Comparison of ENCODE assay signal across 8 cellular contexts in the genomic region with DNA sequence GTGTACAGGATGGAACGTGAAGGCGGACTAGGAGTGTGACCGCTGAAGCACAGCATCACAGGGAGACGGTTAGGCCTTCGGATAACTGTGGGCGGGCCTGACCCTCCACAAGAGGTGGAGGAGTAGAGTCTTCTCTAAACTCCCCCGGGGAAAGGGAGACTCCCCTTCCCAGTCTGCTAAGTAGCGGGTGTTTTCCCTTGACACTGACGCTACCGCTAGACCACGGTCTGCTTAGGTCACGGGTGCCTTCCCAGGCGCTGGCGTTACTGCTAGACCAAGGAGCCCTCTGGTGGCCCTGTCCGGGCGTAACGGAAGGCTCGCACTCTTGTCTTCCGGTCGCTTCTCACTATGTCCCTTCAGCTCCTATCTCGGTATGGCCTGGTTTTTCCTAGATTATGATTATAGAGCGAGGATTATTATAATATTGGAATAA. TPM values are rescaled to one million over a fixed set of nuclear protein-coding genes. Genes with fewer than 3 reads are reported as not detected.
DNase-seq lines count a peak whose midpoint lies in the region; ATAC-seq, FAIRE-seq and TF ChIP-seq lines count a peak whose summit lies in the region.
"Not testable (repeated sequence)": the region's sequence is repeated elsewhere in the genome, so short reads cannot be mapped to it uniquely, and the experiment has no call there.

No MANE protein-coding gene starts in this region.

- BruUV-seq in PC-9 (replicated peaks; lab: Mats Ljungman, UMichigan) (TSS peak; percentile 72), HepG2 (replicated peaks; lab: Mats Ljungman, UMichigan) (TSS peak; percentile 91)

- not testable (repeated sequence) for H3K4me3 ChIP-seq in AG10803 (ENCODE audit: low read length); LNCaP clone FGC (ENCODE audit: low read depth, low read length); PC-9
- H3K4me3 ChIP-seq in HepG2 (replicated peaks in 1 of 3; ENCODE audit: insufficient read depth in 1 of 3, low read depth in 2 of 3, low read length in 3 of 3), result peak overlapping the region in 2 of 3 experiments; percentile 43 to 58; a peak in 4 of 6 replicates
- H3K4me3 ChIP-seq in gastrocnemius medialis, result peak overlapping the region; percentile 33 to 43 (median 38)

- H3K9ac ChIP-seq in HepG2 (ENCODE audit: insufficient read depth, low read depth, low read length), result 0 out of 2 replicates have a peak overlapping the region, but pooled peaks have one; percentile 15

- TF ChIP-seq CTCF in AG10803 (conservative IDR thresholded peaks at IDR 0.05; ENCODE audit: low read length), result peak; percentile 28
- peak; percentile 23; the same call in 1 of the 2 replicates for TF ChIP-seq CTCF in LNCaP clone FGC (IDR thresholded peaks at IDR 0.05; ENCODE audit: control insufficient read depth, extremely low read depth, insufficient read depth)
- peak; percentile 53; the same call in 1 of the 2 replicates for TF ChIP-seq CTCF in PC-9 (conservative IDR thresholded peaks at IDR 0.05)
- TF ChIP-seq CTCF in HepG2 (CRISPR knock-in tag; IDR thresholded peaks at IDR 0.05), result peak; percentile 73
- peak in 3 of 5 experiments; percentile 28 to 53 (median 40) for TF ChIP-seq CTCF in gastrocnemius medialis (IDR thresholded peaks at IDR 0.05 in 4 of 5, conservative IDR thresholded peaks at IDR 0.05 in 1 of 5)

- in situ Hi-C loops in HepG2 (cut with HindIII; ENCODE audit: extremely low pct_ligation_motif_present, low pct_unique_long_range_greater_than_20kb); gastrocnemius medialis (cut with MboI; ENCODE audit: low sequenced_read_pairs in 4 of 4): not testable (repeated sequence)

- peak; percentile 49; the same call in 1 of the 2 replicates for TF ChIP-seq RAD21 in HepG2 (CRISPR knock-in tag; IDR thresholded peaks at IDR 0.05)

- not testable (repeated sequence) for H3K79me2 ChIP-seq in PC-9 (ENCODE audit: low read depth); HepG2 (ENCODE audit: insufficient read depth, low read length)

- H3K4me2 ChIP-seq in PC-9, result peak overlapping the region; percentile 63
- peak overlapping the region; percentile 62 for H3K4me2 ChIP-seq in HepG2 (ENCODE audit: low read depth, low read length)

- CTCF ChIA-PET in PC-9 (lab: Charles Lee), result interaction anchor here (0.6 to 1.3 kb wide), 4 partner anchors 57 to 343 kb away, joined by 5 to 7 read pairs (median 6); no protein-coding TSS in a partner anchor
- CTCF ChIA-PET in activated CD8-positive, alpha-beta T cell treated with anti-CD3 and anti-CD28 coated beads, Interleukin-2, amount 10 ng/mL, durations not matched to agents 7 days and 5 days (lab: Charles Lee), result interaction anchor here (1.2 to 2.0 kb wide), 10 partner anchors 31 to 492 kb away, joined by 3 to 13 read pairs (median 6); a partner anchor contains a TSS
- CTCF ChIA-PET in HepG2 (lab: Yijun Ruan, JAX; ENCODE audit: low intra/inter-chr PET ratio, low total read pairs), result not testable (repeated sequence)

- H3K27ac ChIP-seq in PC-9; HepG2 (ENCODE audit: extremely low read length, insufficient read depth, low read length): not testable (repeated sequence)
- H3K27ac ChIP-seq in gastrocnemius medialis, result peak overlapping the region; percentile 83 to 94 (median 86)

- H4K20me1 ChIP-seq in PC-9 (ENCODE audit: insufficient read depth); HepG2 (ENCODE audit: insufficient read depth, low read length): not testable (repeated sequence)

- H3K27me3 Mint-ChIP-seq in activated CD8-positive, alpha-beta T cell treated with anti-CD3 and anti-CD28 coated beads, Interleukin-2, amount 10 ng/mL, durations not matched to agents 7 days and 5 days (ENCODE audit: low read depth), result not testable (repeated sequence)

- peak; percentile 93 for FAIRE-seq in GM12892 (lab: Jason Lieb, UNC)
- FAIRE-seq in endometrium (lab: Jason Lieb, UNC), result peak; percentile 83
- peak; percentile 86 for FAIRE-seq in HepG2 (lab: Jason Lieb, UNC)

- H3K9me3 ChIP-seq in PC-9 (ENCODE audit: insufficient read depth, low read depth); HepG2 (ENCODE audit: low read length); gastrocnemius medialis: not testable (repeated sequence)

- H3K4me1 ChIP-seq in PC-9 (replicated peaks; ENCODE audit: insufficient read depth) (peaks cover 11% of the 10 kb centered on the region), HepG2 (ENCODE audit: insufficient read depth, low read length) (peaks cover 12% of the 10 kb centered on the region), gastrocnemius medialis (peaks cover 6 to 21% of the 10 kb centered on the region in 2 donors)

- not testable (repeated sequence) for H3K36me3 Mint-ChIP-seq in activated CD8-positive, alpha-beta T cell treated with anti-CD3 and anti-CD28 coated beads, Interleukin-2, amount 10 ng/mL, durations not matched to agents 7 days and 5 days (ENCODE audit: low read depth)

- not testable (repeated sequence) for H3K9me2 ChIP-seq in PC-9 (ENCODE audit: insufficient read depth)

- 2% methylated on average over 6 of the region's 22 CpGs for WGBS in HepG2 (ENCODE audit: low lambda C conversion rate)

- peaks cover 24% of the 10 kb centered on the region for H3F3A ChIP-seq in PC-9 (ENCODE audit: insufficient read depth, low read depth)

- intact Hi-C loops in PC-9 (cut with micrococcal nuclease; ENCODE audit: unreplicated experiment) (loop anchor here (1.0 to 10.0 kb wide), 4 partner anchors 73 to 201 kb away; a partner anchor contains a TSS), gastrocnemius medialis (cut with DNase I; ENCODE audit: low total_unique reads) (loop anchor here (5.0 to 10.0 kb wide), 2 partner anchors 131 to 158 kb away; a partner anchor contains a TSS)
- intact Hi-C loops in HepG2 (cut with micrococcal nuclease; ENCODE audit: unreplicated experiment), result not testable (repeated sequence)

- H3K27ac Mint-ChIP-seq in activated CD8-positive, alpha-beta T cell treated with anti-CD3 and anti-CD28 coated beads, Interleukin-2, amount 10 ng/mL, durations not matched to agents 7 days and 5 days, result peak overlapping the region; percentile 88

- TF ChIP-seq EP300 in HepG2 (IDR thresholded peaks at IDR 0.05; ENCODE audit: low read depth in 2 of 2, low read length in 2 of 2); HepG2 (CRISPR knock-in tag; IDR thresholded peaks at IDR 0.05; ENCODE audit: borderline replicate concordance): not testable (repeated sequence)

- DNase-seq in AG10803 (ENCODE audit: low read depth), result peak; percentile 18
- DNase-seq in GM12892 (ENCODE audit: insufficient read length); LNCaP clone FGC (ENCODE audit: low read depth): not testable (repeated sequence)
- peak in 1 of 2 experiments; percentile 42 for DNase-seq in PC-9
- DNase-seq in activated CD8-positive, alpha-beta T cell treated with anti-CD3 and anti-CD28 coated beads, Interleukin-2, amount 10 ng/mL, durations not matched to agents 7 days and 5 days, result peak; percentile 34
- DNase-seq in HepG2 (ENCODE audit: low spot score), result peak; percentile 32
- peak; percentile 16 to 76 for DNase-seq in gastrocnemius medialis

- peak; percentile 43 for ATAC-seq in activated CD8-positive, alpha-beta T cell treated with anti-CD3 and anti-CD28 coated beads, Interleukin-2, amount 10 ng/mL, durations not matched to agents 7 days and 5 days
- ATAC-seq in HepG2 (peak; percentile 64), gastrocnemius medialis (peak; percentile 64 to 67)

- H3K9me3 Mint-ChIP-seq in activated CD8-positive, alpha-beta T cell treated with anti-CD3 and anti-CD28 coated beads, Interleukin-2, amount 10 ng/mL, durations not matched to agents 7 days and 5 days (ENCODE audit: insufficient read depth), result not testable (repeated sequence)

- peaks cover 18% of the 10 kb centered on the region for H3K4me1 Mint-ChIP-seq in activated CD8-positive, alpha-beta T cell treated with anti-CD3 and anti-CD28 coated beads, Interleukin-2, amount 10 ng/mL, durations not matched to agents 7 days and 5 days (ENCODE audit: low read depth)

- not testable (repeated sequence) for H3K27me3 ChIP-seq in PC-9 (ENCODE audit: insufficient read depth, low read depth); HepG2 (ENCODE audit: control insufficient read depth in 1 of 2, insufficient read depth in 2 of 2, low read length in 2 of 2); gastrocnemius medialis

- H3K36me3 ChIP-seq in PC-9 (ENCODE audit: low read depth); HepG2 (replicated peaks in 1 of 2; ENCODE audit: control insufficient read depth in 1 of 2, insufficient read depth in 2 of 2, low read length in 2 of 2); gastrocnemius medialis: not testable (repeated sequence)

- H3K4me3 Mint-ChIP-seq in activated CD8-positive, alpha-beta T cell treated with anti-CD3 and anti-CD28 coated beads, Interleukin-2, amount 10 ng/mL, durations not matched to agents 7 days and 5 days, result peak overlapping the region; percentile 50

- not testable (repeated sequence) for H2AFZ ChIP-seq in PC-9; HepG2 (ENCODE audit: low read length)

- TF ChIP-seq POLR2A in GM12892 (IDR thresholded peaks at IDR 0.05; ENCODE audit: low read depth, low read length); HepG2 (IDR thresholded peaks at IDR 0.05; ENCODE audit: insufficient read depth in 1 of 2, low read depth in 2 of 2, low read length in 2 of 2): not testable (repeated sequence)
- TF ChIP-seq POLR2A in gastrocnemius medialis (IDR thresholded peaks at IDR 0.05), result peak in 1 of 2 donors; percentile 15

- POLR2A ChIA-PET in PC-9 (lab: Charles Lee; ENCODE audit: unreplicated experiment), result interaction anchor here (0.5 to 0.6 kb wide), 3 partner anchors 72 to 133 kb away, joined by 3 to 7 read pairs (median 5); no protein-coding TSS in a partner anchor
- POLR2A ChIA-PET in activated CD8-positive, alpha-beta T cell treated with anti-CD3 and anti-CD28 coated beads, Interleukin-2, amount 10 ng/mL, durations not matched to agents 7 days and 5 days (lab: Charles Lee), result interaction anchor here (1.6 kb wide), 1 partner anchor 98 kb away, joined by 4 read pairs; a partner anchor contains a TSS
- POLR2A ChIA-PET in HepG2 (lab: Yijun Ruan, JAX), result interaction anchor here (0.6 to 3.4 kb wide), 13 partner anchors 60 to 110 kb away, joined by 3 to 40 read pairs (median 4); a partner anchor contains a TSS

RNA-seq across cellular contexts. Expression of a gene that starts 6.6 kb away (rescaled TPM):
- polyA plus RNA-seq in GM12892 (2012; ENCODE audit: missing spikeins), result 8.9 TPM
- total RNA-seq in PC-9 (2021) (36.6 and 43.6 TPM in 2 replicates), HepG2 (2016; rRNA removed; fragmentation: Illumina TruSeq; extraction: Trizol) (33.4 and 49.0 TPM in 2 replicates), gastrocnemius medialis (10 to 100 TPM; 22.9 to 47.9 (median 35.6) TPM)
- total RNA-seq in activated CD8-positive, alpha-beta T cell treated with anti-CD3 and anti-CD28 coated beads, Interleukin-2, amount 10 ng/mL, durations not matched to agents 7 days and 5 days, result 10 to 100 TPM; 51.6 to 57.4 TPM
- 18.2 and 18.9 TPM in 2 replicates for total RNA-seq in HepG2 (2016; cell fraction: cytosol; rRNA removed; fragmentation: Illumina TruSeq; extraction: Trizol; ENCODE audit: low read depth)
- total RNA-seq in HepG2 (2016; cell fraction: insoluble cytoplasmic fraction; rRNA removed; fragmentation: Illumina TruSeq; extraction: Trizol), result 27.6 and 52.7 TPM in 2 replicates
- total RNA-seq in HepG2 (2016; cell fraction: membrane; rRNA removed; fragmentation: Illumina TruSeq; extraction: Trizol), result 38.0 and 38.8 TPM in 2 replicates
- total RNA-seq in HepG2 (2016; cell fraction: nucleus; rRNA removed; fragmentation: Illumina TruSeq; extraction: Trizol), result 30.1 and 34.5 TPM in 2 replicates
- 10.6 and 15.5 TPM in 2 replicates for polyA plus RNA-seq in HepG2 (2011; rRNA removed)
- 11.1 and 18.2 TPM in 2 replicates for polyA plus RNA-seq in HepG2 (2011; cell fraction: cytosol; rRNA removed)
- polyA plus RNA-seq in HepG2 (2011; cell fraction: nucleus; rRNA removed), result 45.2 and 49.3 TPM in 2 replicates
- polyA plus RNA-seq in HepG2 (2012), result 12.6 and 17.3 TPM in 2 replicates
- 19.2 and 20.9 TPM in 2 replicates for polyA plus RNA-seq in HepG2 (2016; cell fraction: cytosol; fragmentation: Illumina TruSeq; extraction: Trizol; ENCODE audit: low read depth)
- 33.0 and 40.7 TPM in 2 replicates for polyA plus RNA-seq in HepG2 (2016; cell fraction: insoluble cytoplasmic fraction; fragmentation: Illumina TruSeq; extraction: Trizol; ENCODE audit: low read depth)
- polyA plus RNA-seq in HepG2 (2016; cell fraction: membrane; fragmentation: Illumina TruSeq; extraction: Trizol; ENCODE audit: low read depth), result 30.9 and 31.4 TPM in 2 replicates
- polyA plus RNA-seq in HepG2 (2016; cell fraction: nucleus; fragmentation: Illumina TruSeq; extraction: Trizol; ENCODE audit: insufficient read depth, low read depth), result 80.5 and 96.5 TPM in 2 replicates
- polyA minus RNA-seq in HepG2 (2011; rRNA and poly(A)+ RNA removed; ENCODE audit: low replicate concordance), result 21.9 and 37.5 TPM in 2 replicates
- 11.0 and 16.1 TPM in 2 replicates for polyA minus RNA-seq in HepG2 (2011; cell fraction: cytosol; rRNA and poly(A)+ RNA removed)
- 8.6 and 10.7 TPM in 2 replicates for polyA minus RNA-seq in HepG2 (2011; cell fraction: nucleus; rRNA and poly(A)+ RNA removed)

RNA-seq across cellular contexts. Expression of a gene that starts 33.8 kb away (rescaled TPM):
- 6.8 TPM for polyA plus RNA-seq in GM12892 (2012; ENCODE audit: missing spikeins)
- total RNA-seq in PC-9 (2021) (28.5 and 32.8 TPM in 2 replicates), HepG2 (2016; rRNA removed; fragmentation: Illumina TruSeq; extraction: Trizol) (21.1 and 31.1 TPM in 2 replicates), gastrocnemius medialis (1 to 10 TPM; 3.5 to 7.1 (median 5.9) TPM)
- total RNA-seq in activated CD8-positive, alpha-beta T cell treated with anti-CD3 and anti-CD28 coated beads, Interleukin-2, amount 10 ng/mL, durations not matched to agents 7 days and 5 days, result 10 to 100 TPM; 41.5 to 49.6 TPM
- 26.1 and 27.7 TPM in 2 replicates for total RNA-seq in HepG2 (2016; cell fraction: cytosol; rRNA removed; fragmentation: Illumina TruSeq; extraction: Trizol; ENCODE audit: low read depth)
- 19.1 and 31.9 TPM in 2 replicates for total RNA-seq in HepG2 (2016; cell fraction: insoluble cytoplasmic fraction; rRNA removed; fragmentation: Illumina TruSeq; extraction: Trizol)
- 24.8 and 25.7 TPM in 2 replicates for total RNA-seq in HepG2 (2016; cell fraction: membrane; rRNA removed; fragmentation: Illumina TruSeq; extraction: Trizol)
- total RNA-seq in HepG2 (2016; cell fraction: nucleus; rRNA removed; fragmentation: Illumina TruSeq; extraction: Trizol), result 28.8 and 34.2 TPM in 2 replicates
- 9.6 and 15.4 TPM in 2 replicates for polyA plus RNA-seq in HepG2 (2011; rRNA removed)
- 7.3 and 12.3 TPM in 2 replicates for polyA plus RNA-seq in HepG2 (2011; cell fraction: cytosol; rRNA removed)
- polyA plus RNA-seq in HepG2 (2011; cell fraction: nucleus; rRNA removed), result 82.9 and 84.6 TPM in 2 replicates
- polyA plus RNA-seq in HepG2 (2012), result 9.1 and 14.3 TPM in 2 replicates
- 11.2 and 12.2 TPM in 2 replicates for polyA plus RNA-seq in HepG2 (2016; cell fraction: cytosol; fragmentation: Illumina TruSeq; extraction: Trizol; ENCODE audit: low read depth)
- 22.1 and 23.9 TPM in 2 replicates for polyA plus RNA-seq in HepG2 (2016; cell fraction: insoluble cytoplasmic fraction; fragmentation: Illumina TruSeq; extraction: Trizol; ENCODE audit: low read depth)
- polyA plus RNA-seq in HepG2 (2016; cell fraction: membrane; fragmentation: Illumina TruSeq; extraction: Trizol; ENCODE audit: low read depth), result 16.4 and 18.0 TPM in 2 replicates
- 108 and 128 TPM in 2 replicates for polyA plus RNA-seq in HepG2 (2016; cell fraction: nucleus; fragmentation: Illumina TruSeq; extraction: Trizol; ENCODE audit: insufficient read depth, low read depth)
- polyA minus RNA-seq in HepG2 (2011; rRNA and poly(A)+ RNA removed; ENCODE audit: low replicate concordance), result 15.4 and 54.9 TPM in 2 replicates
- polyA minus RNA-seq in HepG2 (2011; cell fraction: cytosol; rRNA and poly(A)+ RNA removed), result 8.0 and 10.3 TPM in 2 replicates
- polyA minus RNA-seq in HepG2 (2011; cell fraction: nucleus; rRNA and poly(A)+ RNA removed), result 18.0 and 21.1 TPM in 2 replicates

RNA-seq across cellular contexts. Expression of a gene that starts 35.0 kb away (rescaled TPM):
- polyA plus RNA-seq in GM12892 (2012; ENCODE audit: missing spikeins), result not detected
- total RNA-seq in PC-9 (2021) (4.4 and 8.3 TPM in 2 replicates), HepG2 (2016; rRNA removed; fragmentation: Illumina TruSeq; extraction: Trizol) (not detected in 2 replicates), gastrocnemius medialis (1 to 10 TPM in 3 of 4 donors, not detected in 1; 1.1 to 2.0 (median 1.9) TPM)
- 1 to 10 TPM; 1.0 to 1.1 TPM for total RNA-seq in activated CD8-positive, alpha-beta T cell treated with anti-CD3 and anti-CD28 coated beads, Interleukin-2, amount 10 ng/mL, durations not matched to agents 7 days and 5 days
- total RNA-seq in HepG2 (2016; cell fraction: cytosol; rRNA removed; fragmentation: Illumina TruSeq; extraction: Trizol; ENCODE audit: low read depth), result not detected in 2 replicates
- not detected in 2 replicates for total RNA-seq in HepG2 (2016; cell fraction: insoluble cytoplasmic fraction; rRNA removed; fragmentation: Illumina TruSeq; extraction: Trizol)
- total RNA-seq in HepG2 (2016; cell fraction: membrane; rRNA removed; fragmentation: Illumina TruSeq; extraction: Trizol), result not detected in 2 replicates
- not detected in 2 replicates for total RNA-seq in HepG2 (2016; cell fraction: nucleus; rRNA removed; fragmentation: Illumina TruSeq; extraction: Trizol)
- 0.17 and 0.21 TPM in 2 replicates for polyA plus RNA-seq in HepG2 (2011; rRNA removed)
- polyA plus RNA-seq in HepG2 (2011; cell fraction: cytosol; rRNA removed), result 0.17 TPM in 1 of 2 replicates, not detected in the other
- polyA plus RNA-seq in HepG2 (2011; cell fraction: nucleus; rRNA removed), result 3.9 and 4.5 TPM in 2 replicates
- 0.58 and 1.1 TPM in 2 replicates for polyA plus RNA-seq in HepG2 (2012)
- polyA plus RNA-seq in HepG2 (2016; cell fraction: cytosol; fragmentation: Illumina TruSeq; extraction: Trizol; ENCODE audit: low read depth), result not detected in 2 replicates
- polyA plus RNA-seq in HepG2 (2016; cell fraction: insoluble cytoplasmic fraction; fragmentation: Illumina TruSeq; extraction: Trizol; ENCODE audit: low read depth), result 0.34 TPM in 1 of 2 replicates, not detected in the other
- not detected in 2 replicates for polyA plus RNA-seq in HepG2 (2016; cell fraction: membrane; fragmentation: Illumina TruSeq; extraction: Trizol; ENCODE audit: low read depth)
- 0.90 TPM in 1 of 2 replicates, not detected in the other for polyA plus RNA-seq in HepG2 (2016; cell fraction: nucleus; fragmentation: Illumina TruSeq; extraction: Trizol; ENCODE audit: insufficient read depth, low read depth)
- not detected in 2 replicates for polyA minus RNA-seq in HepG2 (2011; rRNA and poly(A)+ RNA removed; ENCODE audit: low replicate concordance)
- polyA minus RNA-seq in HepG2 (2011; cell fraction: cytosol; rRNA and poly(A)+ RNA removed), result not detected in 2 replicates
- not detected in 2 replicates for polyA minus RNA-seq in HepG2 (2011; cell fraction: nucleus; rRNA and poly(A)+ RNA removed)

RNA-seq across cellular contexts. Expression of a gene that starts 55.9 kb away (rescaled TPM):
- 1.7 TPM for polyA plus RNA-seq in GM12892 (2012; ENCODE audit: missing spikeins)
- total RNA-seq in PC-9 (2021), result 4.0 and 4.2 TPM in 2 replicates
- 1 to 10 TPM; 1.0 to 1.4 TPM for total RNA-seq in activated CD8-positive, alpha-beta T cell treated with anti-CD3 and anti-CD28 coated beads, Interleukin-2, amount 10 ng/mL, durations not matched to agents 7 days and 5 days
- total RNA-seq in HepG2 (2016; rRNA removed; fragmentation: Illumina TruSeq; extraction: Trizol), result 3.2 and 4.7 TPM in 2 replicates
- 2.4 and 4.7 TPM in 2 replicates for total RNA-seq in HepG2 (2016; cell fraction: cytosol; rRNA removed; fragmentation: Illumina TruSeq; extraction: Trizol; ENCODE audit: low read depth)
- total RNA-seq in HepG2 (2016; cell fraction: insoluble cytoplasmic fraction; rRNA removed; fragmentation: Illumina TruSeq; extraction: Trizol), result 2.7 and 3.3 TPM in 2 replicates
- total RNA-seq in HepG2 (2016; cell fraction: membrane; rRNA removed; fragmentation: Illumina TruSeq; extraction: Trizol), result 5.4 and 8.1 TPM in 2 replicates
- total RNA-seq in HepG2 (2016; cell fraction: nucleus; rRNA removed; fragmentation: Illumina TruSeq; extraction: Trizol), result 1.2 and 2.1 TPM in 2 replicates
- 2.4 and 3.5 TPM in 2 replicates for polyA plus RNA-seq in HepG2 (2011; rRNA removed)
- 3.5 and 3.6 TPM in 2 replicates for polyA plus RNA-seq in HepG2 (2011; cell fraction: cytosol; rRNA removed)
- polyA plus RNA-seq in HepG2 (2011; cell fraction: nucleus; rRNA removed), result 1.7 and 1.9 TPM in 2 replicates
- 3.2 and 4.4 TPM in 2 replicates for polyA plus RNA-seq in HepG2 (2012)
- polyA plus RNA-seq in HepG2 (2016; cell fraction: cytosol; fragmentation: Illumina TruSeq; extraction: Trizol; ENCODE audit: low read depth), result 5.2 and 8.6 TPM in 2 replicates
- 4.6 and 4.8 TPM in 2 replicates for polyA plus RNA-seq in HepG2 (2016; cell fraction: insoluble cytoplasmic fraction; fragmentation: Illumina TruSeq; extraction: Trizol; ENCODE audit: low read depth)
- 8.3 TPM in 2 replicates for polyA plus RNA-seq in HepG2 (2016; cell fraction: membrane; fragmentation: Illumina TruSeq; extraction: Trizol; ENCODE audit: low read depth)
- polyA plus RNA-seq in HepG2 (2016; cell fraction: nucleus; fragmentation: Illumina TruSeq; extraction: Trizol; ENCODE audit: insufficient read depth, low read depth), result 1.5 and 1.9 TPM in 2 replicates
- polyA minus RNA-seq in HepG2 (2011; rRNA and poly(A)+ RNA removed; ENCODE audit: low replicate concordance), result 0.96 TPM in 1 of 2 replicates, not detected in the other
- polyA minus RNA-seq in HepG2 (2011; cell fraction: cytosol; rRNA and poly(A)+ RNA removed), result 0.97 and 2.1 TPM in 2 replicates
- polyA minus RNA-seq in HepG2 (2011; cell fraction: nucleus; rRNA and poly(A)+ RNA removed), result 0.39 and 0.75 TPM in 2 replicates
- total RNA-seq in gastrocnemius medialis, result under 1 TPM in 1 of 4 donors, not detected in 3; 0.07 TPM

Comparison
In these comparisons a context has a peak if more than half of its experiments do, and no peak if none do; other contexts are left out.
1. CTCF ChIP-seq: peak in every context shown above with its lines; median percentile 73 in HepG2; 53 in PC-9; 40 in gastrocnemius medialis; 28 in AG10803; 23 in LNCaP clone FGC.